In genomic region chr22:17974703-17975372, GRCh38 we compare ENCODE assay signal across 12 cellular contexts. TPM values are rescaled to one million over a fixed set of nuclear protein-coding genes. Genes with fewer than 3 reads are reported as not detected.
DNase-seq lines count a peak whose midpoint lies in the region; ATAC-seq, FAIRE-seq and TF ChIP-seq lines count a peak whose summit lies in the region.
"Had no signal": no experiment of that assay in that cellular context is flagged by ENCODE, and none has a peak within 500 bp of the region (broad histone marks: within the 10 kb centered on the region; RNA-seq: fewer than 3 reads in every experiment).

No MANE protein-coding gene starts in this region.

- ATAC-seq in activated naive CD8-positive, alpha-beta T cell treated with anti-CD3 and anti-CD28 coated beads, Interleukin-2, amount 50 U/mL, for 24 hours, result peak; percentile 51
- ATAC-seq in stimulated activated naive B cell treated with anti-CD40 and anti-IgM and Interleukin-4, amounts not matched to agents 10 μg/mL and 1 μg/mL and 100 μg/mL, for 72 hours (replicated peaks), result peak; percentile 84 to 87
- ATAC-seq in body of pancreas, result no peak
- ATAC-seq: left cardiac atrium had no signal

- H3K4me1 ChIP-seq in body of pancreas, result peaks cover 42% of the 10 kb centered on the region

- peaks cover 9% of the 10 kb centered on the region for H3K36me3 Mint-ChIP-seq in activated naive CD8-positive, alpha-beta T cell treated with anti-CD3 and anti-CD28 coated beads, Interleukin-2, amount 50 U/mL, for 24 hours (ENCODE audit: low read depth)
- peaks cover 8% of the 10 kb centered on the region for H3K36me3 Mint-ChIP-seq in activated naive CD8-positive, alpha-beta T cell treated with anti-CD3 and anti-CD28 coated beads for 36 hours
- peaks cover 2% of the 10 kb centered on the region for H3K36me3 Mint-ChIP-seq in IgD-negative memory B cell
- H3K36me3 Mint-ChIP-seq in stimulated activated naive B cell treated with anti-CD40 and anti-IgM and Interleukin-4, amounts not matched to agents 10 μg/mL and 1 μg/mL and 100 μg/mL, for 72 hours, result peaks cover 33 to 47% of the 10 kb centered on the region in 2 donors

- peak; percentile 18 for FAIRE-seq in bronchial epithelial cell (lab: Jason Lieb, UNC)

- H3K4me3 ChIP-seq in bronchial epithelial cell (ENCODE audit: low read depth, low read length) (no peak overlapping the region), body of pancreas (no peak overlapping the region)
- H3K4me3 ChIP-seq: smooth muscle cell had no signal

- 81 to 94% methylated on average over 8 of the region's 8 CpGs for WGBS in body of pancreas, 2 donors

- no peaks in the 10 kb centered on the region for H3K27me3 Mint-ChIP-seq in activated naive CD8-positive, alpha-beta T cell treated with anti-CD3 and anti-CD28 coated beads, Interleukin-2, amount 50 U/mL, for 24 hours
- no peaks in the 10 kb centered on the region for H3K27me3 Mint-ChIP-seq in activated naive CD8-positive, alpha-beta T cell treated with anti-CD3 and anti-CD28 coated beads for 36 hours
- H3K27me3 Mint-ChIP-seq in IgD-negative memory B cell, result no peaks in the 10 kb centered on the region
- H3K27me3 Mint-ChIP-seq in stimulated activated naive B cell treated with anti-CD40 and anti-IgM and Interleukin-4, amounts not matched to agents 10 μg/mL and 1 μg/mL and 100 μg/mL, for 72 hours, result no peaks in the 10 kb centered on the region

- intact Hi-C loops in body of pancreas (cut with DNase I), result no loop called here

- H3K9me3 Mint-ChIP-seq in activated naive CD8-positive, alpha-beta T cell treated with anti-CD3 and anti-CD28 coated beads, Interleukin-2, amount 50 U/mL, for 24 hours, result no peaks in the 10 kb centered on the region
- no peaks in the 10 kb centered on the region for H3K9me3 Mint-ChIP-seq in activated naive CD8-positive, alpha-beta T cell treated with anti-CD3 and anti-CD28 coated beads for 36 hours
- no peaks in the 10 kb centered on the region for H3K9me3 Mint-ChIP-seq in IgD-negative memory B cell
- H3K9me3 Mint-ChIP-seq in stimulated activated naive B cell treated with anti-CD40 and anti-IgM and Interleukin-4, amounts not matched to agents 10 μg/mL and 1 μg/mL and 100 μg/mL, for 72 hours, result peaks cover 2 to 6% of the 10 kb centered on the region in 2 donors

- H3K4me3 Mint-ChIP-seq in activated naive CD8-positive, alpha-beta T cell treated with anti-CD3 and anti-CD28 coated beads, Interleukin-2, amount 50 U/mL, for 24 hours, result no peak overlapping the region
- H3K4me3 Mint-ChIP-seq in activated naive CD8-positive, alpha-beta T cell treated with anti-CD3 and anti-CD28 coated beads for 36 hours, result no peak overlapping the region
- H3K4me3 Mint-ChIP-seq in IgD-negative memory B cell, result peak overlapping the region in 2 of 4 donors; percentile 70 to 84
- H3K4me3 Mint-ChIP-seq in stimulated activated naive B cell treated with anti-CD40 and anti-IgM and Interleukin-4, amounts not matched to agents 10 μg/mL and 1 μg/mL and 100 μg/mL, for 72 hours, result peak overlapping the region; percentile 53 to 71

- DNase-seq in activated naive CD8-positive, alpha-beta T cell treated with anti-CD3 and anti-CD28 coated beads, Interleukin-2, amount 50 U/mL, for 24 hours, result no peak
- no peak for DNase-seq in activated naive CD8-positive, alpha-beta T cell treated with anti-CD3 and anti-CD28 coated beads for 36 hours
- DNase-seq in bronchial epithelial cell (ENCODE audit: low read depth) (no peak), kidney tubule cell (ENCODE audit: low spot score) (no peak), SKM-1 treated with dmso at 0.1 percent for 144 hours (lab: John Stamatoyannopoulos, UW; ENCODE audit: unreplicated experiment) (no peak), body of pancreas (no peak)
- DNase-seq in stimulated activated naive B cell treated with anti-CD40 and anti-IgM and Interleukin-4, amounts not matched to agents 10 μg/mL and 1 μg/mL and 100 μg/mL, for 72 hours, result peak; percentile 48
- DNase-seq: left cardiac atrium, NCI-H2107 had no signal

- H3K9me3 ChIP-seq in body of pancreas, result no peaks in the 10 kb centered on the region
- H3K9me3 ChIP-seq: neutrophil had no signal

- TF ChIP-seq CTCF in bronchial epithelial cell (IDR thresholded peaks at IDR 0.05; ENCODE audit: insufficient read depth, low read length, severe bottlenecking) (no peak), body of pancreas (IDR thresholded peaks at IDR 0.05) (no peak)

- H3K36me3 ChIP-seq in bronchial epithelial cell (ENCODE audit: control insufficient read depth, insufficient read depth, low read length) (peaks cover 5% of the 10 kb centered on the region), body of pancreas (replicated peaks in 1 of 2; ENCODE audit: insufficient read depth in 1 of 2, low read depth in 2 of 2) (no peaks in the 10 kb centered on the region)
- H3K36me3 ChIP-seq: neutrophil had no signal

- no peak overlapping the region for H3K27ac ChIP-seq in body of pancreas
- H3K27ac ChIP-seq: neutrophil had no signal

- no peak for TF ChIP-seq POLR2A in body of pancreas (IDR thresholded peaks at IDR 0.05)

- peaks cover 26% of the 10 kb centered on the region for H3K4me1 Mint-ChIP-seq in activated naive CD8-positive, alpha-beta T cell treated with anti-CD3 and anti-CD28 coated beads, Interleukin-2, amount 50 U/mL, for 24 hours
- H3K4me1 Mint-ChIP-seq in activated naive CD8-positive, alpha-beta T cell treated with anti-CD3 and anti-CD28 coated beads for 36 hours, result peaks cover 14% of the 10 kb centered on the region
- peaks cover 26 to 42% (median 40%) of the 10 kb centered on the region in 3 donors for H3K4me1 Mint-ChIP-seq in IgD-negative memory B cell
- H3K4me1 Mint-ChIP-seq in stimulated activated naive B cell treated with anti-CD40 and anti-IgM and Interleukin-4, amounts not matched to agents 10 μg/mL and 1 μg/mL and 100 μg/mL, for 72 hours, result peaks cover 58 to 89% of the 10 kb centered on the region in 2 donors

- H3K27ac Mint-ChIP-seq in activated naive CD8-positive, alpha-beta T cell treated with anti-CD3 and anti-CD28 coated beads, Interleukin-2, amount 50 U/mL, for 24 hours, result no peak overlapping the region
- no peak overlapping the region for H3K27ac Mint-ChIP-seq in activated naive CD8-positive, alpha-beta T cell treated with anti-CD3 and anti-CD28 coated beads for 36 hours
- H3K27ac Mint-ChIP-seq in IgD-negative memory B cell, result peak overlapping the region; percentile 34 to 81 (median 36)
- peak overlapping the region; percentile 94 for H3K27ac Mint-ChIP-seq in stimulated activated naive B cell treated with anti-CD40 and anti-IgM and Interleukin-4, amounts not matched to agents 10 μg/mL and 1 μg/mL and 100 μg/mL, for 72 hours

- H3K27me3 ChIP-seq in bronchial epithelial cell (ENCODE audit: control insufficient read depth, insufficient read depth, low read length) (no peaks in the 10 kb centered on the region), body of pancreas (no peaks in the 10 kb centered on the region)

RNA-seq across cellular contexts. Expression of gene MICAL3, which starts 49.5 kb away (rescaled TPM):
- total RNA-seq in activated naive CD8-positive, alpha-beta T cell treated with anti-CD3 and anti-CD28 coated beads for 36 hours, result 10 to 100 TPM; 36.6 to 41.3 TPM
- polyA plus RNA-seq in IgD-negative memory B cell, result 12.0 TPM
- 13.4 and 13.6 TPM in 2 replicates for total RNA-seq in bronchial epithelial cell
- total RNA-seq in body of pancreas, result 10 to 100 TPM; 33.6 to 34.0 TPM

Comparison
In these comparisons a context has a peak if more than half of its experiments do, and no peak if none do; other contexts are left out.
1. H3K27ac Mint-ChIP-seq: peak in IgD-negative memory B cell (3 of 3) and stimulated activated naive B cell treated with anti-CD40 and anti-IgM and Interleukin-4, amounts not matched to agents 10 μg/mL and 1 μg/mL and 100 μg/mL, for 72 hours (single experiment); none in activated naive CD8-positive, alpha-beta T cell treated with anti-CD3 and anti-CD28 coated beads, Interleukin-2, amount 50 U/mL, for 24 hours (single experiment) and activated naive CD8-positive, alpha-beta T cell treated with anti-CD3 and anti-CD28 coated beads for 36 hours (single experiment).
2. H3K4me3 Mint-ChIP-seq: peak in stimulated activated naive B cell treated with anti-CD40 and anti-IgM and Interleukin-4, amounts not matched to agents 10 μg/mL and 1 μg/mL and 100 μg/mL, for 72 hours (2 of 2); none in activated naive CD8-positive, alpha-beta T cell treated with anti-CD3 and anti-CD28 coated beads, Interleukin-2, amount 50 U/mL, for 24 hours (single experiment) and activated naive CD8-positive, alpha-beta T cell treated with anti-CD3 and anti-CD28 coated beads for 36 hours (single experiment).